Comparison of ENCODE assay signal across 1 cellular context in the genomic region with DNA sequence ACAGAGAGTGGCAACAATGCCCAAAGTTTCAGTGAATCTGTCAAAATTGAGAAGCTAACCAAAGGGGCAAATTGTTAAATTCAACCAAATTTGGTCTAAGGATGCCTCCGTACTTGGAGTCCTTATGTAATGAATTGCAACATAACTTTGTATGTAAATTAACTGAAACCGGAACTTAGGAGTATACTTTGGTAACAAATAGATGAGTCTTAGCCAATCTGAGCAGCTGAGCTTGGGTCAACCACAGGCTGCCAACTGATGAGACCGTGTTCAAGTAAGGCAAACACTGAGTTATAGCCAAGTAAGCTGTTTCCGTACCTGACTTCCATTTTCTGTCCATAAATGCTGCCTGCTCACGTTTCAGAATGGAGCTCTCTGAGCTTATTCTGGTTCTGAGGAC.
TF ChIP-seq lines count a peak whose summit lies in the region.

No MANE protein-coding gene starts in this region.

TF ChIP-seq in GM23338, 12 proteins besides CTCF, POLR2A, EP300 and RAD21:
- TF ChIP-seq, protein P1, sequence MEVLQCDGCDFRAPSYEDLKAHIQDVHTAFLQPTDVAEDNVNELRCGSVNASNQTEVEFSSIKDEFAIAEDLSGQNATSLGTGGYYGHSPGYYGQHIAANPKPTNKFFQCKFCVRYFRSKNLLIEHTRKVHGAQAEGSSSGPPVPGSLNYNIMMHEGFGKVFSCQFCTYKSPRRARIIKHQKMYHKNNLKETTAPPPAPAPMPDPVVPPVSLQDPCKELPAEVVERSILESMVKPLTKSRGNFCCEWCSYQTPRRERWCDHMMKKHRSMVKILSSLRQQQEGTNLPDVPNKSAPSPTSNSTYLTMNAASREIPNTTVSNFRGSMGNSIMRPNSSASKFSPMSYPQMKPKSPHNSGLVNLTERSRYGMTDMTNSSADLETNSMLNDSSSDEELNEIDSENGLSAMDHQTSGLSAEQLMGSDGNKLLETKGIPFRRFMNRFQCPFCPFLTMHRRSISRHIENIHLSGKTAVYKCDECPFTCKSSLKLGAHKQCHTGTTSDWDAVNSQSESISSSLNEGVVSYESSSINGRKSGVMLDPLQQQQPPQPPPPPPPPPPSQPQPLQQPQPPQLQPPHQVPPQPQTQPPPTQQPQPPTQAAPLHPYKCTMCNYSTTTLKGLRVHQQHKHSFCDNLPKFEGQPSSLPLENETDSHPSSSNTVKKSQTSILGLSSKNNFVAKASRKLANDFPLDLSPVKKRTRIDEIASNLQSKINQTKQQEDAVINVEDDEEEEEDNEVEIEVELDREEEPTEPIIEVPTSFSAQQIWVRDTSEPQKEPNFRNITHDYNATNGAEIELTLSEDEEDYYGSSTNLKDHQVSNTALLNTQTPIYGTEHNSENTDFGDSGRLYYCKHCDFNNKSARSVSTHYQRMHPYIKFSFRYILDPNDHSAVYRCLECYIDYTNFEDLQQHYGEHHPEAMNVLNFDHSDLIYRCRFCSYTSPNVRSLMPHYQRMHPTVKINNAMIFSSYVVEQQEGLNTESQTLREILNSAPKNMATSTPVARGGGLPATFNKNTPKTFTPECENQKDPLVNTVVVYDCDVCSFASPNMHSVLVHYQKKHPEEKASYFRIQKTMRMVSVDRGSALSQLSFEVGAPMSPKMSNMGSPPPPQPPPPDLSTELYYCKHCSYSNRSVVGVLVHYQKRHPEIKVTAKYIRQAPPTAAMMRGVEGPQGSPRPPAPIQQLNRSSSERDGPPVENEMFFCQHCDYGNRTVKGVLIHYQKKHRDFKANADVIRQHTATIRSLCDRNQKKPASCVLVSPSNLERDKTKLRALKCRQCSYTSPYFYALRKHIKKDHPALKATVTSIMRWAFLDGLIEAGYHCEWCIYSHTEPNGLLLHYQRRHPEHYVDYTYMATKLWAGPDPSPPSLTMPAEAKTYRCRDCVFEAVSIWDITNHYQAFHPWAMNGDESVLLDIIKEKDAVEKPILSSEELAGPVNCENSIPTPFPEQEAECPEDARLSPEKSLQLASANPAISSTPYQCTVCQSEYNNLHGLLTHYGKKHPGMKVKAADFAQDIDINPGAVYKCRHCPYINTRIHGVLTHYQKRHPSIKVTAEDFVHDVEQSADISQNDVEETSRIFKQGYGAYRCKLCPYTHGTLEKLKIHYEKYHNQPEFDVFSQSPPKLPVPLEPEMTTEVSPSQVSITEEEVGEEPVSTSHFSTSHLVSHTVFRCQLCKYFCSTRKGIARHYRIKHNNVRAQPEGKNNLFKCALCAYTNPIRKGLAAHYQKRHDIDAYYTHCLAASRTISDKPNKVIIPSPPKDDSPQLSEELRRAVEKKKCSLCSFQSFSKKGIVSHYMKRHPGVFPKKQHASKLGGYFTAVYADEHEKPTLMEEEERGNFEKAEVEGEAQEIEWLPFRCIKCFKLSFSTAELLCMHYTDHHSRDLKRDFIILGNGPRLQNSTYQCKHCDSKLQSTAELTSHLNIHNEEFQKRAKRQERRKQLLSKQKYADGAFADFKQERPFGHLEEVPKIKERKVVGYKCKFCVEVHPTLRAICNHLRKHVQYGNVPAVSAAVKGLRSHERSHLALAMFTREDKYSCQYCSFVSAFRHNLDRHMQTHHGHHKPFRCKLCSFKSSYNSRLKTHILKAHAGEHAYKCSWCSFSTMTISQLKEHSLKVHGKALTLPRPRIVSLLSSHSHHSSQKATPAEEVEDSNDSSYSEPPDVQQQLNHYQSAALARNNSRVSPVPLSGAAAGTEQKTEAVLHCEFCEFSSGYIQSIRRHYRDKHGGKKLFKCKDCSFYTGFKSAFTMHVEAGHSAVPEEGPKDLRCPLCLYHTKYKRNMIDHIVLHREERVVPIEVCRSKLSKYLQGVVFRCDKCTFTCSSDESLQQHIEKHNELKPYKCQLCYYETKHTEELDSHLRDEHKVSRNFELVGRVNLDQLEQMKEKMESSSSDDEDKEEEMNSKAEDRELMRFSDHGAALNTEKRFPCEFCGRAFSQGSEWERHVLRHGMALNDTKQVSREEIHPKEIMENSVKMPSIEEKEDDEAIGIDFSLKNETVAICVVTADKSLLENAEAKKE (CRISPR knock-in tag; IDR thresholded peaks at IDR 0.05): no peak
- TF ChIP-seq ETS1 (IDR thresholded peaks at IDR 0.05) (no peak), EZH2 (IDR thresholded peaks at IDR 0.05; ENCODE audit: low read depth, unreplicated experiment) (no peak), POLR2AphosphoS5 (IDR thresholded peaks at IDR 0.05; ENCODE audit: low read depth) (no peak), JUNB (IDR thresholded peaks at IDR 0.05; ENCODE audit: unreplicated experiment) (no peak), STAT1 (IDR thresholded peaks at IDR 0.05; ENCODE audit: unreplicated experiment) (no peak), ZNF114 (CRISPR knock-in tag; IDR thresholded peaks at IDR 0.05) (no peak), ZNF331 (CRISPR knock-in tag; IDR thresholded peaks at IDR 0.05; ENCODE audit: low read depth) (no peak), EZH2phosphoT487 (IDR thresholded peaks at IDR 0.05; ENCODE audit: unreplicated experiment) (no peak), NANOG (IDR thresholded peaks at IDR 0.05; ENCODE audit: borderline replicate concordance) (no peak), CREB1 (CRISPR knock-in tag; IDR thresholded peaks at IDR 0.05; ENCODE audit: low read depth) (no peak), REST (IDR thresholded peaks at IDR 0.05; ENCODE audit: unreplicated experiment) (no peak)
TF ChIP-seq in GM23338: peak in this region for 0.
